9 cellular contexts compared by ENCODE assay signal in genomic region chr19:48254529-48254970, GRCh38. TPM values are rescaled to one million over a fixed set of nuclear protein-coding genes. Genes with fewer than 3 reads are reported as not detected.
A peak's percentile ranks its signal among the peaks of the same experiment; 100 is the strongest.
DNase-seq lines count a peak whose midpoint lies in the region; ATAC-seq and TF ChIP-seq lines count a peak whose summit lies in the region.
"Had no signal": no experiment of that assay in that cellular context is flagged by ENCODE, and none has a peak within 500 bp of the region (broad histone marks: within the 10 kb centered on the region; RNA-seq: fewer than 3 reads in every experiment).

No MANE protein-coding gene starts in this region.

- no peaks in the 10 kb centered on the region for H3K27me3 Mint-ChIP-seq in activated naive CD4-positive, alpha-beta T cell treated with anti-CD3 and anti-CD28 coated beads, Interleukin-2, amount 50 U/mL, for 24 hours

- no peak overlapping the region for H3K23ac ChIP-seq in mesenchymal stem cell (ENCODE audit: low read length in 2 of 2)

- H3K4me3 ChIP-seq in adrenal gland (peak overlapping the region in 1 of 4 donors; percentile 72), mesenchymal stem cell (ENCODE audit: insufficient read depth in 1 of 2, low read depth in 1 of 2, low read length in 2 of 2) (peak overlapping the region in 1 of 2 experiments; percentile 88), transverse colon (peak overlapping the region in 2 of 4 donors; percentile 48 to 73), mucosa of descending colon (no peak overlapping the region)

- H2AFZ ChIP-seq in mesenchymal stem cell (ENCODE audit: low read depth, low read length): no peak overlapping the region

- no peak overlapping the region for H2BK15ac ChIP-seq in mesenchymal stem cell (ENCODE audit: low read depth, poor library complexity, severe bottlenecking)

- H2BK120ac ChIP-seq in mesenchymal stem cell (ENCODE audit: low read depth, low read length): no peak overlapping the region

- H3K9ac ChIP-seq in mesenchymal stem cell (ENCODE audit: low read length): peak overlapping the region; percentile 96

- H2BK5ac ChIP-seq in mesenchymal stem cell (ENCODE audit: low read depth, low read length, poor library complexity, severe bottlenecking): no peak overlapping the region

- H3K4ac ChIP-seq in mesenchymal stem cell (ENCODE audit: low read depth in 1 of 2, low read length in 2 of 2): no peak overlapping the region

- no peak for DNase-seq in activated naive CD4-positive, alpha-beta T cell (lab: John Stamatoyannopoulos, UW)
- no peak for DNase-seq in adrenal gland
- DNase-seq in mesenchymal stem cell: no peak
- DNase-seq in transverse colon: no peak
- no peak for DNase-seq in putamen (ENCODE audit: low spot score)
- no peak for DNase-seq in mucosa of descending colon

- TF ChIP-seq POLR2A in adrenal gland (IDR thresholded peaks at IDR 0.05) (no peak), transverse colon (IDR thresholded peaks at IDR 0.05) (no peak)

- no peak for TF ChIP-seq EP300 in transverse colon (IDR thresholded peaks at IDR 0.05; ENCODE audit: low read depth)

- H3K9me3 Mint-ChIP-seq in activated naive CD4-positive, alpha-beta T cell treated with anti-CD3 and anti-CD28 coated beads, Interleukin-2, amount 50 U/mL, for 24 hours: no peaks in the 10 kb centered on the region

- no peak for ATAC-seq in esophagus mucosa
- no peak for ATAC-seq in mucosa of descending colon
- ATAC-seq: gastroesophageal sphincter had no signal

- H2BK12ac ChIP-seq in mesenchymal stem cell (ENCODE audit: low read length in 2 of 2): no peak overlapping the region

- H3K4me1 ChIP-seq in adrenal gland (replicated peaks in 1 of 2) (peaks cover 13 to 35% of the 10 kb centered on the region in 2 donors), mesenchymal stem cell (ENCODE audit: control insufficient read depth, insufficient read depth, low read depth, low read length) (peaks cover 5% of the 10 kb centered on the region), transverse colon (peaks cover 9 to 34% (median 14%) of the 10 kb centered on the region in 4 donors), mucosa of descending colon (ENCODE audit: low read depth) (peaks cover 12% of the 10 kb centered on the region)

- no peaks in the 10 kb centered on the region for H3K36me3 ChIP-seq in adrenal gland (replicated peaks in 1 of 2)
- peaks cover under 1 to 1% of the 10 kb centered on the region in 2 experiments for H3K36me3 ChIP-seq in mesenchymal stem cell (ENCODE audit: control insufficient read depth in 1 of 2, insufficient read depth in 2 of 2, low read depth in 1 of 2, low read length in 2 of 2)
- H3K36me3 ChIP-seq in transverse colon: no peaks in the 10 kb centered on the region
- no peaks in the 10 kb centered on the region for H3K36me3 ChIP-seq in mucosa of descending colon (ENCODE audit: low read depth)
- H3K36me3 ChIP-seq: gastroesophageal sphincter had no signal

- peaks cover 8% of the 10 kb centered on the region for H3K36me3 Mint-ChIP-seq in activated naive CD4-positive, alpha-beta T cell treated with anti-CD3 and anti-CD28 coated beads, Interleukin-2, amount 50 U/mL, for 24 hours

- no peak for TF ChIP-seq CTCF in adrenal gland (IDR thresholded peaks at IDR 0.05)
- TF ChIP-seq CTCF in transverse colon (IDR thresholded peaks at IDR 0.05): no peak
- TF ChIP-seq CTCF in mucosa of descending colon (IDR thresholded peaks at IDR 0.05): no peak

- H3K9me3 ChIP-seq in adrenal gland (replicated peaks in 1 of 3) (no peaks in the 10 kb centered on the region), mesenchymal stem cell (ENCODE audit: control insufficient read depth, low read length) (no peaks in the 10 kb centered on the region), transverse colon (no peaks in the 10 kb centered on the region), mucosa of descending colon (no peaks in the 10 kb centered on the region)
- H3K9me3 ChIP-seq: gastroesophageal sphincter had no signal

- peaks cover 10% of the 10 kb centered on the region for H3K79me1 ChIP-seq in mesenchymal stem cell (replicated peaks; ENCODE audit: low read length, poor library complexity, severe bottlenecking)

- peak overlapping the region; percentile 88 for H3K27ac Mint-ChIP-seq in activated naive CD4-positive, alpha-beta T cell treated with anti-CD3 and anti-CD28 coated beads, Interleukin-2, amount 50 U/mL, for 24 hours

- H3K18ac ChIP-seq in mesenchymal stem cell (ENCODE audit: low read depth in 1 of 2, low read length in 2 of 2): no peak overlapping the region

- H3K4me2 ChIP-seq in mesenchymal stem cell (ENCODE audit: low read length, poor library complexity, severe bottlenecking): peak overlapping the region; percentile 39

- H2AK5ac ChIP-seq in mesenchymal stem cell (ENCODE audit: low read length, severe bottlenecking): peak overlapping the region; percentile 36

- peak overlapping the region; percentile 82 for H3K4me3 Mint-ChIP-seq in activated naive CD4-positive, alpha-beta T cell treated with anti-CD3 and anti-CD28 coated beads, Interleukin-2, amount 50 U/mL, for 24 hours

- H3K27me3 ChIP-seq in adrenal gland: no peaks in the 10 kb centered on the region
- H3K27me3 ChIP-seq in mesenchymal stem cell (ENCODE audit: control insufficient read depth in 1 of 2, insufficient read depth in 1 of 2, low read length in 2 of 2): no peaks in the 10 kb centered on the region
- no peaks in the 10 kb centered on the region for H3K27me3 ChIP-seq in transverse colon
- H3K27me3 ChIP-seq: gastroesophageal sphincter had no signal

- intact Hi-C loops in adrenal gland (cut with DNase I): no loop called here
- intact Hi-C loops in transverse colon (cut with DNase I; ENCODE audit: low total_unique reads): no loop called here
- intact Hi-C loops in mucosa of descending colon (cut with DNase I, micrococcal nuclease): no loop called here

- no peak overlapping the region for H4K8ac ChIP-seq in mesenchymal stem cell (ENCODE audit: low read length)

- no peak overlapping the region for H3K14ac ChIP-seq in mesenchymal stem cell (ENCODE audit: low read length in 2 of 2)

- in situ Hi-C loops in transverse colon (cut with MboI; ENCODE audit: low pct_ligation_motif_present in 1 of 4, low pct_unique_long_range_greater_than_20kb in 1 of 4, low sequenced_read_pairs in 3 of 4): loop anchor here in 1 of 4 donors (25.0 kb wide), 1 partner anchor 333 kb away; no protein-coding TSS in a partner anchor

- H3K4me1 Mint-ChIP-seq in activated naive CD4-positive, alpha-beta T cell treated with anti-CD3 and anti-CD28 coated beads, Interleukin-2, amount 50 U/mL, for 24 hours: peaks cover 82% of the 10 kb centered on the region

- H3K27ac ChIP-seq in adrenal gland (peak overlapping the region in 3 of 5 donors; percentile 90 to 91 (median 90)), mesenchymal stem cell (ENCODE audit: low read length, poor library complexity, severe bottlenecking) (no peak overlapping the region), transverse colon (peak overlapping the region; percentile 87 to 96 (median 94))

- 95 to 97% (median 96%) methylated on average over 4 of the region's 4 CpGs for WGBS in adrenal gland, 4 donors
- 86% methylated on average over 2 of the region's 4 CpGs for WGBS in mesenchymal stem cell
- 85 to 95% methylated on average over 3 to 4 of the region's 4 CpGs for WGBS in transverse colon (ENCODE audit: low coverage in 1 of 2), 2 donors

- no peak overlapping the region for H4K91ac ChIP-seq in mesenchymal stem cell (ENCODE audit: low read length)

RNA-seq across cellular contexts. Expression of gene CARD8, which starts 1.2 kb away (rescaled TPM):
- total RNA-seq in adrenal gland (10 to 100 TPM; 14.1 to 45.3 (median 32.1) TPM), transverse colon (10 to 100 TPM; 13.1 to 48.4 (median 29.4) TPM), esophagus mucosa (11.6 TPM), mucosa of descending colon (10 to 100 TPM; 22.7 to 41.4 (median 28.8) TPM)
- 10 to 100 TPM; 30.0 to 48.3 (median 33.7) TPM for polyA plus RNA-seq in adrenal gland
- polyA plus RNA-seq in mesenchymal stem cell (2013, experiment 1 of 2): 29.2 TPM
- polyA plus RNA-seq in mesenchymal stem cell (2013, experiment 2 of 2): 28.7 TPM

RNA-seq across cellular contexts. Expression of gene ZNF114, which starts 15.3 kb away (rescaled TPM):
- total RNA-seq in adrenal gland (under 1 TPM in 7 of 8 donors, not detected in 1; 0.18 to 0.78 (median 0.58) TPM), transverse colon (not detected), esophagus mucosa (not detected), mucosa of descending colon (under 1 TPM; 0.17 to 0.39 (median 0.22) TPM)
- polyA plus RNA-seq in adrenal gland: under 1 TPM; 0.07 to 0.16 (median 0.10) TPM
- polyA plus RNA-seq in mesenchymal stem cell (2013, experiment 1 of 2): 0.43 TPM
- 0.42 TPM for polyA plus RNA-seq in mesenchymal stem cell (2013, experiment 2 of 2)
